Comparison of ENCODE assay signal across 9 cellular contexts in genomic region chr12:54588110-54588831, GRCh38. TPM values are rescaled to one million over a fixed set of nuclear protein-coding genes. Genes with fewer than 3 reads are reported as not detected.
A peak's percentile ranks its signal among the peaks of the same experiment; 100 is the strongest.
DNase-seq lines count a peak whose midpoint lies in the region; ATAC-seq and TF ChIP-seq lines count a peak whose summit lies in the region.
"Had no signal": no experiment of that assay in that cellular context is flagged by ENCODE, and none has a peak within 500 bp of the region (broad histone marks: within the 10 kb centered on the region; RNA-seq: fewer than 3 reads in every experiment).

PPP1R1A (minus strand) TSS chr12:54588659; CDS start chr12:54588488, 171 bp downstream.

- H3K36me3 ChIP-seq in HUES6 (ENCODE audit: control insufficient read depth, insufficient read depth, low read length) (no peaks in the 10 kb centered on the region), spleen (no peaks in the 10 kb centered on the region)
- H3K36me3 ChIP-seq: SJSA1 had no signal

- H3K27me3 Mint-ChIP-seq in immature natural killer cell (ENCODE audit: low read depth in 3 of 3), result peaks cover 14 to 26% (median 25%) of the 10 kb centered on the region in 3 donors

- H3K9me3 ChIP-seq in HUES6 (ENCODE audit: control insufficient read depth, insufficient read depth, low read depth, low read length) (no peaks in the 10 kb centered on the region), spleen (no peaks in the 10 kb centered on the region)
- H3K9me3 ChIP-seq: SJSA1 had no signal

- intact Hi-C loops in spleen (cut with DNase I; ENCODE audit: low total_unique reads), result no loop called here

- H3K27ac ChIP-seq in HUES6 (ENCODE audit: low read depth, low read length) (no peak within 1 kb of the TSS), adipose tissue (ENCODE audit: low read depth, low read length) (no peak within 1 kb of the TSS), spleen (no peak within 1 kb of the TSS)
- H3K27ac ChIP-seq: SJSA1 had no signal

- ATAC-seq in GM21528 (IDR thresholded peaks at IDR 0.05; ENCODE audit: low FRiP score, unreplicated experiment), result no peak
- no peak for ATAC-seq in GM19023 (IDR thresholded peaks at IDR 0.05; ENCODE audit: unreplicated experiment)
- ATAC-seq in GM21723 (IDR thresholded peaks at IDR 0.05; ENCODE audit: unreplicated experiment), result no peak

- TF ChIP-seq POLR2A in spleen (IDR thresholded peaks at IDR 0.05), result no peak

- WGBS in adipose tissue, 3 donors, result 1 to 3% (median 3%) methylated on average over 43 to 69 of the region's 75 CpGs
- 3 to 6% (median 4%) methylated on average over 18 to 75 of the region's 75 CpGs for WGBS in spleen, 5 donors

- H3K4me1 ChIP-seq in HUES6 (ENCODE audit: control insufficient read depth, insufficient read depth, low read length), result peaks cover 57% of the 10 kb centered on the region
- peaks cover 0 to 16% (median 9%) of the 10 kb centered on the region in 6 donors for H3K4me1 ChIP-seq in spleen
- H3K4me1 ChIP-seq: SJSA1 had no signal

- H3K36me3 Mint-ChIP-seq in immature natural killer cell, result peaks cover 0 to 4% (median 0%) of the 10 kb centered on the region in 3 donors

- H3K9ac ChIP-seq in HUES6 (ENCODE audit: low read length), result peak within 1 kb of the TSS; percentile 45

- H3K27me3 ChIP-seq in HUES6 (ENCODE audit: control insufficient read depth, insufficient read depth, low read length) (peaks cover 60% of the 10 kb centered on the region), spleen (replicated peaks in 1 of 7) (peaks cover 0 to 88% (median 28%) of the 10 kb centered on the region in 7 donors)

- peak within 1 kb of the TSS; percentile 14 to 63 (median 48) for H3K4me3 Mint-ChIP-seq in immature natural killer cell

- TF ChIP-seq CTCF in spleen (IDR thresholded peaks at IDR 0.05 in 8 of 11, conservative IDR thresholded peaks at IDR 0.05 in 3 of 11), result no peak

- no peak for DNase-seq in immature natural killer cell
- no peak for DNase-seq in spleen
- DNase-seq in NCI-H82 (lab: John Stamatoyannopoulos, UW), result no peak

- H3K9me3 Mint-ChIP-seq in immature natural killer cell, result no peaks in the 10 kb centered on the region

- H3K4me3 ChIP-seq in HUES6 (ENCODE audit: low read depth, low read length), result peak within 1 kb of the TSS; percentile 80
- peak within 1 kb of the TSS in 7 of 8 donors; percentile 6 to 63 (median 23) for H3K4me3 ChIP-seq in spleen
- H3K4me3 ChIP-seq: SJSA1 had no signal

- peaks cover 0 to 6% of the 10 kb centered on the region in 2 donors for H3K4me1 Mint-ChIP-seq in immature natural killer cell

- H3K27ac Mint-ChIP-seq in immature natural killer cell, result peak within 1 kb of the TSS in 1 of 6 donors; percentile 12

RNA-seq across cellular contexts. Expression of gene PPP1R1A, which starts in this region (rescaled TPM):
- 100 to 1,000 TPM in 2 of 3 donors, 10 to 100 TPM in 1; 26.1 to 309 (median 212) TPM for polyA plus RNA-seq in adipose tissue
- polyA plus RNA-seq in immature natural killer cell, result not detected
- total RNA-seq in spleen, result 1 to 10 TPM in 1 of 7 donors, not detected in 6; 2.1 TPM
- polyA plus RNA-seq in spleen, result under 1 TPM; 0.09 to 0.58 (median 0.24) TPM
- total RNA-seq: SJSA1 had no signal

Comparison
In these comparisons a context has a peak if more than half of its experiments do, and no peak if none do; other contexts are left out.
1. RNA of gene PPP1R1A (polyA plus RNA-seq): 26.1 to 309 TPM in adipose tissue; 0.09 to 0.58 TPM in spleen and not detected in immature natural killer cell; every median in the first group is over 10 times any median in the second.